2 cellular contexts compared by ENCODE assay signal in genomic region chr1:23215291-23215690, GRCh38.
TF ChIP-seq lines count a peak whose summit lies in the region.

No MANE protein-coding gene starts in this region.

TF ChIP-seq in GM23338, 12 proteins besides CTCF, POLR2A, EP300 and RAD21:
- TF ChIP-seq ZNF114 (CRISPR knock-in tag; IDR thresholded peaks at IDR 0.05) (no peak), ZNF331 (CRISPR knock-in tag; IDR thresholded peaks at IDR 0.05; ENCODE audit: low read depth) (no peak), POLR2AphosphoS5 (IDR thresholded peaks at IDR 0.05; ENCODE audit: low read depth) (no peak), REST (IDR thresholded peaks at IDR 0.05; ENCODE audit: unreplicated experiment) (no peak), CREB1 (CRISPR knock-in tag; IDR thresholded peaks at IDR 0.05; ENCODE audit: low read depth) (no peak), EZH2phosphoT487 (IDR thresholded peaks at IDR 0.05; ENCODE audit: unreplicated experiment) (no peak), ETS1 (IDR thresholded peaks at IDR 0.05) (no peak), NANOG (IDR thresholded peaks at IDR 0.05; ENCODE audit: borderline replicate concordance) (no peak), EZH2 (IDR thresholded peaks at IDR 0.05; ENCODE audit: low read depth, unreplicated experiment) (no peak), STAT1 (IDR thresholded peaks at IDR 0.05; ENCODE audit: unreplicated experiment) (no peak), ZNF462 (CRISPR knock-in tag; IDR thresholded peaks at IDR 0.05) (no peak), JUNB (IDR thresholded peaks at IDR 0.05; ENCODE audit: unreplicated experiment) (no peak)

TF ChIP-seq in endothelial cell of umbilical vein, 7 proteins besides CTCF, POLR2A, EP300 and RAD21:
- no peak for TF ChIP-seq JUN (IDR thresholded peaks at IDR 0.05; ENCODE audit: borderline replicate concordance, insufficient read depth, insufficient read length, low read depth)
- TF ChIP-seq MYC (IDR thresholded peaks at IDR 0.05; ENCODE audit: low read depth, low read length) = no peak
- TF ChIP-seq GATA2 (IDR thresholded peaks at IDR 0.05; ENCODE audit: insufficient read depth, insufficient read length, low read depth, low read length) = no peak
- no peak for TF ChIP-seq FOS (IDR thresholded peaks at IDR 0.05; ENCODE audit: borderline replicate concordance, insufficient read depth, low read length)
- TF ChIP-seq MAX (IDR thresholded peaks at IDR 0.05; ENCODE audit: insufficient read depth, insufficient read length) = no peak
- TF ChIP-seq POLR2AphosphoS5 (IDR thresholded peaks at IDR 0.05; ENCODE audit: insufficient read depth, low read depth, low read length) = no peak
- TF ChIP-seq EZH2 (IDR thresholded peaks at IDR 0.05; ENCODE audit: borderline replicate concordance, low read depth, low read length, severe bottlenecking) = no peak
